27 cellular contexts compared by ENCODE assay signal in the genomic region with DNA sequence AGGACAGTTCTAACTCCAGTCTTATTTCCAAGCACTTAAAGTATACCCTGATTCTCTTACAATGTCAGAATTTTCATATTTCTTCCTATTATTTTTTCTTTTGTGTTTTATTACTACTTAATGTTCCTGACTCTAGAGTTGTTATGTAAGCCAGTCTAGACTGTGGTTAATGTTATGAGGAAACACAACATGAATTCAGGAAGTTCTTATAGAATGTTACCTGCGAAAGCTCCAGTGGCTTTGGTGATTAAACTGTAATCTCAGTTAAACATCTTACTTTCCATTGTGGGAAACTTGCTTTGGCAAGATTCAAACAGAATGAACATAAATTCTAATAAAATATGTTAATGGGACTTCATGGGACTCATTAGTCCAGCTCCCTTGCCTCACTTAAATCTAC. TPM values are rescaled to one million over a fixed set of nuclear protein-coding genes. Genes with fewer than 3 reads are reported as not detected.
"Had no signal": no experiment of that assay in that cellular context is flagged by ENCODE, and none has a peak within 500 bp of the region (broad histone marks: within the 10 kb centered on the region; RNA-seq: fewer than 3 reads in every experiment).

No MANE protein-coding gene starts in this region.

- DNase-seq: dorsolateral prefrontal cortex; effector CD4-positive, alpha-beta T cell; heart left ventricle; hippocampal formation; left cardiac atrium; left lung; mesendoderm; midbrain; naive thymus-derived CD8-positive, alpha-beta T cell; nephron progenitor cell; nucleus accumbens; right cardiac atrium; sigmoid colon; stimulated activated CD4-positive, alpha-beta T cell treated with anti-CD3 and anti-CD28 coated beads, Interleukin-4, amount 100 ng/mL, for 4 hours; stimulated activated naive CD8-positive, alpha-beta T cell treated with anti-CD3 and anti-CD28 coated beads, Interleukin-15, Interleukin-2, amounts not matched to agents 100 U/mL and 50 U/mL, for 24 hours; substantia nigra; testis; tibial artery had no signal

- H3K4me3 ChIP-seq: dorsolateral prefrontal cortex, esophagus muscularis mucosa, gastroesophageal sphincter, heart left ventricle, left lung, prostate gland, sigmoid colon, testis, tibial artery had no signal

- ATAC-seq: foreskin keratinocyte; gastroesophageal sphincter; heart left ventricle; left cardiac atrium; left lung; naive thymus-derived CD8-positive, alpha-beta T cell; right cardiac atrium; stimulated activated memory B cell treated with anti-CD40 and anti-IgM and Interleukin-4, amounts not matched to agents 10 μg/mL and 1 μg/mL and 100 μg/mL, for 72 hours; stimulated activated naive CD8-positive, alpha-beta T cell treated with anti-CD3 and anti-CD28 coated beads, Interleukin-15, Interleukin-2, amounts not matched to agents 100 U/mL and 50 U/mL, for 24 hours had no signal

- H3K27ac ChIP-seq: dorsolateral prefrontal cortex, esophagus muscularis mucosa, foreskin keratinocyte, gastroesophageal sphincter, heart left ventricle, left lung, prostate gland, sigmoid colon, testis, tibial artery had no signal

- FAIRE-seq: colon, islet of Langerhans had no signal

RNA-seq across cellular contexts. Expression of a gene that starts 36.6 kb away (rescaled TPM):
- total RNA-seq: foreskin keratinocyte, lung microvascular endothelial cell, osteocyte had no signal
